34 cellular contexts compared by ENCODE assay signal in genomic region chr10:115628616-115629015, GRCh38.
"Had no signal": no experiment of that assay in that cellular context is flagged by ENCODE, and none has a peak within 500 bp of the region (broad histone marks: within the 10 kb centered on the region; RNA-seq: fewer than 3 reads in every experiment).

No MANE protein-coding gene starts in this region.

- DNase-seq: activated effector memory CD4-positive, alpha-beta T cell treated with anti-CD3 and anti-CD28 coated beads, Interleukin-2, amount 50 U/mL, for 16 hours; activated effector memory CD4-positive, alpha-beta T cell treated with Interleukin-2 at 50 U/mL for 16 hours; activated gamma-delta T cell; activated gamma-delta T cell treated with Interleukin-2 at 50 U/mL for 16 hours; activated naive CD4-positive, alpha-beta T cell; activated naive CD4-positive, alpha-beta T cell treated with anti-CD3 and anti-CD28 coated beads for 36 hours; activated naive CD4-positive, alpha-beta T cell treated with anti-CD3 and anti-CD28 coated beads, Interleukin-2, amount 10 ng/mL, durations not matched to agents 7 days and 5 days; activated naive CD4-positive, alpha-beta T cell treated with anti-CD3 and anti-CD28 coated beads, Interleukin-2, amount 50 U/mL, for 16 hours; activated naive CD4-positive, alpha-beta T cell treated with Interleukin-2 at 50 U/mL for 16 hours; activated naive CD8-positive, alpha-beta T cell treated with anti-CD3 and anti-CD28 coated beads for 36 hours; activated naive CD8-positive, alpha-beta T cell treated with anti-CD3 and anti-CD28 coated beads, Interleukin-2, amount 10 ng/mL, durations not matched to agents 7 days and 5 days; activated naive CD8-positive, alpha-beta T cell treated with anti-CD3 and anti-CD28 coated beads, Interleukin-2, amount 50 U/mL, for 24 hours; activated T-cell treated with anti-CD3 and anti-CD28 coated beads, Interleukin-2, amount 50 U/mL, for 1 hour; activated T-cell treated with anti-CD3 and anti-CD28 coated beads, Interleukin-2, amount 50 U/mL, for 24 hours; activated T-cell treated with anti-CD3 and anti-CD28 coated beads, Interleukin-2, amount 50 U/mL, for 4 hours; activated T-cell treated with anti-CD3 and anti-CD28 coated beads, Interleukin-2, amount 50 U/mL, for 48 hours; activated T-cell treated with anti-CD3 and anti-CD28 coated beads, Interleukin-2, amount 50 U/mL, for 72 hours; adrenal gland; amniotic stem cell; amygdala; anterior cingulate cortex; aorta; body of pancreas; brain microvascular endothelial cell; caudate nucleus; central memory CD4-positive, alpha-beta T cell; cerebellar nuclear complex had no signal

- H3K4me3 ChIP-seq: adrenal gland, ascending aorta, body of pancreas, breast epithelium, cardiac muscle cell had no signal

- H3K27ac ChIP-seq: adrenal gland, ascending aorta, body of pancreas, brain microvascular endothelial cell, breast epithelium, cardiac muscle cell had no signal

- H3K27me3 ChIP-seq: adrenal gland, ascending aorta, body of pancreas, brain microvascular endothelial cell, breast epithelium, cardiac muscle cell had no signal

- FAIRE-seq: astrocyte, bronchial epithelial cell had no signal

- ATAC-seq: activated naive CD4-positive, alpha-beta T cell treated with anti-CD3 and anti-CD28 coated beads, Interleukin-2, amount 50 U/mL, for 72 hours; activated naive CD8-positive, alpha-beta T cell treated with anti-CD3 and anti-CD28 coated beads, Interleukin-2, amount 50 U/mL, for 24 hours; activated T-cell treated with anti-CD3 and anti-CD28 coated beads, Interleukin-2, amount 50 U/mL, for 4 hours; activated T-cell treated with anti-CD3 and anti-CD28 coated beads, Interleukin-2, amount 50 U/mL, for 72 hours; activated T-helper 17 cell treated with anti-CD3 and anti-CD28 coated beads, Interleukin-2, amount 50 U/mL, for 72 hours; body of pancreas had no signal

- H3K4me1 ChIP-seq: adrenal gland, ascending aorta, body of pancreas, breast epithelium had no signal

- H3K36me3 ChIP-seq: adrenal gland, ascending aorta, brain microvascular endothelial cell, breast epithelium, cardiac muscle cell had no signal

- H3K9me3 ChIP-seq: body of pancreas, breast epithelium had no signal
